39 cellular contexts compared by ENCODE assay signal in the genomic region with DNA sequence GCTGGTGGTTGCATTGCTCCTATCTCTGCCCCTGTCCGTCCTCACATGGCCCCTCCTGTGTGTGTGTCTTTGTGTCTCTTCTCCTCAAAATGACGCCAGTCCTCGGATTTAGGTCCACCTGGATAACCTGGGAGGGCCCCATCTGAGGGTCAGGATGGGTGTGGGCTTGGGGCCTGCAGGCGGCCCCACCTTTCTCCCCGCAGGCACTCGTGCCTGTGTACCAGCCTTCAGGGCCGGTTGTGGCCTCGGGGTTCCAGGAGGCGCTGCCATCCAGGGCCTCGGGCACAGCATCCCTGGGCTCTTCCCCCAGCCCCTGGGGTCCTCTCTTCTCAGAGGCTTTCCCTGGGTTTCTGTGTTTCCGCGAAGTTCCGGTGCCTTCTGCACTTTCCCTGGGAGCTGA. TPM values are rescaled to one million over a fixed set of nuclear protein-coding genes. Genes with fewer than 3 reads are reported as not detected.
"Had no signal": no experiment of that assay in that cellular context is flagged by ENCODE, and none has a peak within 500 bp of the region (broad histone marks: within the 10 kb centered on the region; RNA-seq: fewer than 3 reads in every experiment).

No MANE protein-coding gene starts in this region.

- H3K4me3 Mint-ChIP-seq: activated CD4-positive, alpha-beta memory T cell treated with anti-CD3 and anti-CD28 coated beads, Interleukin-2, amount 10 ng/mL, durations not matched to agents 7 days and 5 days; activated CD4-positive, alpha-beta T cell treated with anti-CD3 and anti-CD28 coated beads for 36 hours; activated CD4-positive, alpha-beta T cell treated with anti-CD3 and anti-CD28 coated beads, Interleukin-2, amount 10 ng/mL, durations not matched to agents 7 days and 5 days; activated CD8-positive, alpha-beta memory T cell treated with anti-CD3 and anti-CD28 coated beads, Interleukin-2, amount 10 ng/mL, durations not matched to agents 7 days and 5 days; activated CD8-positive, alpha-beta T cell treated with anti-CD3 and anti-CD28 coated beads, Interleukin-2, amount 10 ng/mL, durations not matched to agents 7 days and 5 days; activated naive CD4-positive, alpha-beta T cell treated with anti-CD3 and anti-CD28 coated beads, Interleukin-2, amount 10 ng/mL, durations not matched to agents 7 days and 5 days; activated naive CD8-positive, alpha-beta T cell treated with anti-CD3 and anti-CD28 coated beads for 36 hours; activated T-cell treated with anti-CD3 and anti-CD28 coated beads, Interleukin-2, amount 50 U/mL, for 24 hours; activated T-helper 17 cell treated with anti-CD3 and anti-CD28 coated beads, Interleukin-2, amount 50 U/mL, for 72 hours; T-helper 1 cell treated with Interleukin-12 subunit alpha and Interleukin-12 subunit beta and Interleukin-4 antibody, amounts not matched to agents 30 μg/mL and 1 μg/mL, for 36 hours; T-helper 2 cell treated with Interferon-gamma antibody and Interleukin-4, amounts not matched to agents 5 μg/mL and 100 μg/mL, for 36 hours; WTC11 had no signal

- H3K27me3 Mint-ChIP-seq: activated T-helper 17 cell treated with anti-CD3 and anti-CD28 coated beads, Interleukin-2, amount 50 U/mL, for 72 hours had no signal

- ATAC-seq: activated CD4-positive, alpha-beta T cell treated with anti-CD3 and anti-CD28 coated beads for 36 hours; activated CD4-positive, CD25-positive, alpha-beta regulatory T cell treated with anti-CD3 and anti-CD28 coated beads, Interleukin-2, amount 50 U/mL, for 24 hours; activated CD8-positive, alpha-beta memory T cell treated with anti-CD3 and anti-CD28 coated beads, Interleukin-2, amount 10 ng/mL, durations not matched to agents 7 days and 5 days; activated CD8-positive, alpha-beta T cell treated with anti-CD3 and anti-CD28 coated beads, Interleukin-2, amount 10 ng/mL, durations not matched to agents 7 days and 5 days; activated naive CD4-positive, alpha-beta T cell treated with anti-CD3 and anti-CD28 coated beads, Interleukin-2, amount 50 U/mL, for 72 hours; activated T-helper 17 cell treated with anti-CD3 and anti-CD28 coated beads, Interleukin-2, amount 50 U/mL, for 72 hours; body of pancreas; WTC11 had no signal

- H3K36me3 ChIP-seq: adrenal gland, brain microvascular endothelial cell, breast epithelium had no signal

- H3K4me1 Mint-ChIP-seq: activated T-helper 17 cell treated with anti-CD3 and anti-CD28 coated beads, Interleukin-2, amount 50 U/mL, for 72 hours; WTC11 had no signal

- H3K4me3 ChIP-seq: adrenal gland, body of pancreas, breast epithelium had no signal

- H3K4me1 ChIP-seq: breast epithelium had no signal

- H3K27ac ChIP-seq: adrenal gland, body of pancreas, brain microvascular endothelial cell, breast epithelium, VCaP had no signal

- FAIRE-seq: astrocyte, TTC549 had no signal

- H3K9me3 Mint-ChIP-seq: activated CD4-positive, alpha-beta memory T cell treated with anti-CD3 and anti-CD28 coated beads, Interleukin-2, amount 10 ng/mL, durations not matched to agents 7 days and 5 days; activated CD4-positive, alpha-beta T cell treated with anti-CD3 and anti-CD28 coated beads, Interleukin-2, amount 10 ng/mL, durations not matched to agents 7 days and 5 days; activated naive CD4-positive, alpha-beta T cell treated with anti-CD3 and anti-CD28 coated beads, Interleukin-2, amount 10 ng/mL, durations not matched to agents 7 days and 5 days; activated naive CD4-positive, alpha-beta T cell treated with anti-CD3 and anti-CD28 coated beads, Interleukin-2, amount 50 U/mL, for 72 hours; activated naive CD8-positive, alpha-beta T cell treated with anti-CD3 and anti-CD28 coated beads for 36 hours; activated T-cell treated with anti-CD3 and anti-CD28 coated beads, Interleukin-2, amount 50 U/mL, for 24 hours; activated T-helper 17 cell treated with anti-CD3 and anti-CD28 coated beads, Interleukin-2, amount 50 U/mL, for 72 hours; T-helper 1 cell treated with Interleukin-12 subunit alpha and Interleukin-12 subunit beta and Interleukin-4 antibody, amounts not matched to agents 30 μg/mL and 1 μg/mL, for 36 hours; T-helper 2 cell treated with Interferon-gamma antibody and Interleukin-4, amounts not matched to agents 5 μg/mL and 100 μg/mL, for 36 hours; WTC11 had no signal

- H3K9me3 ChIP-seq: adrenal gland, body of pancreas, breast epithelium had no signal

- H3K36me3 Mint-ChIP-seq: activated CD8-positive, alpha-beta memory T cell treated with anti-CD3 and anti-CD28 coated beads, Interleukin-2, amount 10 ng/mL, durations not matched to agents 7 days and 5 days; activated naive CD4-positive, alpha-beta T cell treated with anti-CD3 and anti-CD28 coated beads, Interleukin-2, amount 50 U/mL, for 72 hours; WTC11 had no signal

- DNase-seq: activated CD4-positive, alpha-beta memory T cell treated with anti-CD3 and anti-CD28 coated beads, Interleukin-2, amount 10 ng/mL, durations not matched to agents 7 days and 5 days; activated CD4-positive, alpha-beta T cell treated with anti-CD3 and anti-CD28 coated beads for 1 hour; activated CD4-positive, alpha-beta T cell treated with anti-CD3 and anti-CD28 coated beads for 36 hours; activated CD4-positive, alpha-beta T cell treated with anti-CD3 and anti-CD28 coated beads for 48 hours; activated CD4-positive, alpha-beta T cell treated with anti-CD3 and anti-CD28 coated beads, Interleukin-2, amount 10 ng/mL, durations not matched to agents 7 days and 5 days; activated CD4-positive, alpha-beta T cell treated with anti-CD3 and anti-CD28 coated beads, Interleukin-2, amount 50 U/mL, for 48 hours; activated CD4-positive, CD25-positive, alpha-beta regulatory T cell; activated CD8-positive, alpha-beta memory T cell treated with anti-CD3 and anti-CD28 coated beads for 24 hours; activated CD8-positive, alpha-beta memory T cell treated with anti-CD3 and anti-CD28 coated beads, Interleukin-2, amount 10 ng/mL, durations not matched to agents 7 days and 5 days; activated CD8-positive, alpha-beta memory T cell treated with anti-CD3 and anti-CD28 coated beads, Interleukin-2, amount 50 U/mL, for 48 hours; activated CD8-positive, alpha-beta T cell treated with anti-CD3 and anti-CD28 coated beads, Interleukin-2, amount 10 ng/mL, durations not matched to agents 7 days and 5 days; activated effector memory CD4-positive, alpha-beta T cell treated with anti-CD3 and anti-CD28 coated beads, Interleukin-2, amount 50 U/mL, for 16 hours; activated gamma-delta T cell treated with Interleukin-2 at 50 U/mL for 16 hours; activated naive CD4-positive, alpha-beta T cell treated with anti-CD3 and anti-CD28 coated beads, Interleukin-2, amount 10 ng/mL, durations not matched to agents 7 days and 5 days; activated naive CD4-positive, alpha-beta T cell treated with Interleukin-2 at 50 U/mL for 16 hours; activated naive CD8-positive, alpha-beta T cell treated with anti-CD3 and anti-CD28 coated beads for 36 hours; activated T-cell treated with anti-CD3 and anti-CD28 coated beads, Interleukin-2, amount 50 U/mL, for 24 hours; activated T-cell treated with anti-CD3 and anti-CD28 coated beads, Interleukin-2, amount 50 U/mL, for 48 hours; adrenal gland; amniotic stem cell; aorta; body of pancreas; brain microvascular endothelial cell; central memory CD4-positive, alpha-beta T cell; T-helper 1 cell; T-helper 2 cell; T-helper 9 cell had no signal

- H3K27me3 ChIP-seq: adrenal gland, body of pancreas, brain microvascular endothelial cell, breast epithelium had no signal

- H3K27ac Mint-ChIP-seq: activated CD4-positive, alpha-beta memory T cell treated with anti-CD3 and anti-CD28 coated beads, Interleukin-2, amount 10 ng/mL, durations not matched to agents 7 days and 5 days; activated CD4-positive, alpha-beta T cell treated with anti-CD3 and anti-CD28 coated beads for 36 hours; activated CD4-positive, alpha-beta T cell treated with anti-CD3 and anti-CD28 coated beads, Interleukin-2, amount 10 ng/mL, durations not matched to agents 7 days and 5 days; activated CD8-positive, alpha-beta memory T cell treated with anti-CD3 and anti-CD28 coated beads, Interleukin-2, amount 10 ng/mL, durations not matched to agents 7 days and 5 days; activated CD8-positive, alpha-beta T cell treated with anti-CD3 and anti-CD28 coated beads, Interleukin-2, amount 10 ng/mL, durations not matched to agents 7 days and 5 days; activated naive CD4-positive, alpha-beta T cell treated with anti-CD3 and anti-CD28 coated beads, Interleukin-2, amount 10 ng/mL, durations not matched to agents 7 days and 5 days; activated naive CD4-positive, alpha-beta T cell treated with anti-CD3 and anti-CD28 coated beads, Interleukin-2, amount 50 U/mL, for 72 hours; activated naive CD8-positive, alpha-beta T cell treated with anti-CD3 and anti-CD28 coated beads for 36 hours; activated T-cell treated with anti-CD3 and anti-CD28 coated beads, Interleukin-2, amount 50 U/mL, for 24 hours; activated T-helper 17 cell treated with anti-CD3 and anti-CD28 coated beads, Interleukin-2, amount 50 U/mL, for 72 hours; T-helper 1 cell treated with Interleukin-12 subunit alpha and Interleukin-12 subunit beta and Interleukin-4 antibody, amounts not matched to agents 30 μg/mL and 1 μg/mL, for 36 hours; T-helper 2 cell treated with Interferon-gamma antibody and Interleukin-4, amounts not matched to agents 5 μg/mL and 100 μg/mL, for 36 hours; WTC11 had no signal

RNA-seq across cellular contexts. Expression of a gene that starts 54.7 kb away (rescaled TPM):
- total RNA-seq: activated CD4-positive, alpha-beta memory T cell treated with anti-CD3 and anti-CD28 coated beads, Interleukin-2, amount 10 ng/mL, durations not matched to agents 7 days and 5 days; activated CD4-positive, alpha-beta T cell treated with anti-CD3 and anti-CD28 coated beads for 36 hours; activated CD4-positive, alpha-beta T cell treated with anti-CD3 and anti-CD28 coated beads, Interleukin-2, amount 10 ng/mL, durations not matched to agents 7 days and 5 days; activated CD8-positive, alpha-beta memory T cell treated with anti-CD3 and anti-CD28 coated beads, Interleukin-2, amount 10 ng/mL, durations not matched to agents 7 days and 5 days; activated CD8-positive, alpha-beta T cell treated with anti-CD3 and anti-CD28 coated beads, Interleukin-2, amount 10 ng/mL, durations not matched to agents 7 days and 5 days; activated naive CD4-positive, alpha-beta T cell treated with anti-CD3 and anti-CD28 coated beads, Interleukin-2, amount 50 U/mL, for 72 hours; activated naive CD8-positive, alpha-beta T cell treated with anti-CD3 and anti-CD28 coated beads for 36 hours; activated T-helper 17 cell treated with anti-CD3 and anti-CD28 coated beads, Interleukin-2, amount 50 U/mL, for 72 hours; astrocyte; body of pancreas; cardiac septum; cerebellum had no signal
